ENCODE assay signal across 24 cellular contexts in genomic region chr9:136359774-136360718, GRCh38. TPM values are rescaled to one million over a fixed set of nuclear protein-coding genes. Genes with fewer than 3 reads are reported as not detected.
DNase-seq lines count a peak whose midpoint lies in the region; ATAC-seq and TF ChIP-seq lines count a peak whose summit lies in the region.
"Had no signal": no experiment of that assay in that cellular context is flagged by ENCODE, and none has a peak within 500 bp of the region (broad histone marks: within the 10 kb centered on the region; RNA-seq: fewer than 3 reads in every experiment).

No MANE protein-coding gene starts in this region.

- 92% methylated on average over 37 of the region's 38 CpGs for WGBS in mesenchymal stem cell
- 76% methylated on average over 38 of the region's 38 CpGs for WGBS in urinary bladder

- no peak overlapping the region for H3K23ac ChIP-seq in mesenchymal stem cell (ENCODE audit: low read length in 2 of 2)

- H3K9me3 ChIP-seq in left ventricle myocardium inferior (replicated peaks) (no peaks in the 10 kb centered on the region), mesenchymal stem cell (ENCODE audit: control insufficient read depth, low read length) (no peaks in the 10 kb centered on the region)
- H3K9me3 ChIP-seq in CD4-positive, alpha-beta memory T cell (ENCODE audit: control insufficient read depth in 1 of 2, low read length in 2 of 2) = no peaks in the 10 kb centered on the region
- H3K9me3 ChIP-seq: MG63, right atrium auricular region had no signal

- H3K14ac ChIP-seq in mesenchymal stem cell (ENCODE audit: low read length in 2 of 2) = peak overlapping the region in 1 of 2 experiments; percentile 79

- no peaks in the 10 kb centered on the region for H3K27me3 Mint-ChIP-seq in CD4-positive, alpha-beta memory T cell
- H3K27me3 Mint-ChIP-seq: naive thymus-derived CD4-positive, alpha-beta T cell; T-helper 17 cell had no signal

- CTCF ChIA-PET in CD4-positive, alpha-beta memory T cell (lab: Charles Lee; ENCODE audit: partially characterized antibody) = no interaction called here

- H2BK5ac ChIP-seq in mesenchymal stem cell (ENCODE audit: low read depth, low read length, poor library complexity, severe bottlenecking) = no peak overlapping the region

- H3K4me1 ChIP-seq in left ventricle myocardium inferior (peaks cover 59% of the 10 kb centered on the region), mesenchymal stem cell (ENCODE audit: control insufficient read depth, insufficient read depth, low read depth, low read length) (peaks cover 57% of the 10 kb centered on the region), urinary bladder (ENCODE audit: insufficient read depth) (no peaks in the 10 kb centered on the region)
- H3K4me1 ChIP-seq in CD4-positive, alpha-beta memory T cell (ENCODE audit: insufficient read depth, low read length) = peaks cover 14% of the 10 kb centered on the region

- H3K79me1 ChIP-seq in mesenchymal stem cell (replicated peaks; ENCODE audit: low read length, poor library complexity, severe bottlenecking) = peaks cover 10% of the 10 kb centered on the region

- H2AK5ac ChIP-seq in mesenchymal stem cell (ENCODE audit: low read length, severe bottlenecking) = no peak overlapping the region

- peak overlapping the region; percentile 69 to 72 for H3K18ac ChIP-seq in mesenchymal stem cell (ENCODE audit: low read depth in 1 of 2, low read length in 2 of 2)

- H3K27ac ChIP-seq in left ventricle myocardium inferior (replicated peaks) (peak overlapping the region; percentile 99), mesenchymal stem cell (ENCODE audit: low read length, poor library complexity, severe bottlenecking) (no peak overlapping the region), urinary bladder (ENCODE audit: low read depth) (peak overlapping the region; percentile 2)
- no peak overlapping the region for H3K27ac ChIP-seq in CD4-positive, alpha-beta memory T cell (ENCODE audit: low read depth, low read length)

- POLR2A ChIA-PET in CD4-positive, alpha-beta memory T cell (lab: Charles Lee; ENCODE audit: partially characterized antibody) = no interaction called here

- H3K4me3 ChIP-seq in left ventricle myocardium inferior (no peak overlapping the region), mesenchymal stem cell (ENCODE audit: insufficient read depth in 1 of 2, low read depth in 1 of 2, low read length in 2 of 2) (no peak overlapping the region), urinary bladder (ENCODE audit: low read depth, low read length) (no peak overlapping the region)
- H3K4me3 ChIP-seq in CD4-positive, alpha-beta memory T cell (ENCODE audit: low read length in 2 of 2) = no peak overlapping the region
- H3K4me3 ChIP-seq: MG63, right atrium auricular region had no signal

- H4K8ac ChIP-seq in mesenchymal stem cell (ENCODE audit: low read length) = peak overlapping the region; percentile 84

- H2BK12ac ChIP-seq in mesenchymal stem cell (ENCODE audit: low read length in 2 of 2) = peak overlapping the region in 1 of 2 experiments; percentile 75

- intact Hi-C loops in left ventricle myocardium inferior (cut with micrococcal nuclease) (no loop called here), left ventricle myocardium superior (cut with micrococcal nuclease) (no loop called here)
- intact Hi-C loops in CD4-positive, alpha-beta memory T cell (cut with micrococcal nuclease) = no loop called here

- peak overlapping the region; percentile 20 to 60 for H3K4ac ChIP-seq in mesenchymal stem cell (ENCODE audit: low read depth in 1 of 2, low read length in 2 of 2)

- peaks cover 0 to 9% (median 2%) of the 10 kb centered on the region in 4 donors for H3K4me1 Mint-ChIP-seq in CD4-positive, alpha-beta memory T cell

- no peak for TF ChIP-seq CTCF in left ventricle myocardium inferior (IDR thresholded peaks at IDR 0.05; ENCODE audit: borderline replicate concordance)

- no peak for ATAC-seq in left ventricle myocardium superior
- ATAC-seq: left cardiac atrium; naive thymus-derived CD4-positive, alpha-beta T cell; Panc1; T-helper 17 cell had no signal

- no peak overlapping the region for H2BK15ac ChIP-seq in mesenchymal stem cell (ENCODE audit: low read depth, poor library complexity, severe bottlenecking)

- H3K27ac Mint-ChIP-seq in CD4-positive, alpha-beta memory T cell = no peak overlapping the region
- H3K27ac Mint-ChIP-seq: CD14-positive monocyte, T-helper 17 cell had no signal

- no peak overlapping the region for H3K4me2 ChIP-seq in mesenchymal stem cell (ENCODE audit: low read length, poor library complexity, severe bottlenecking)

- H2BK120ac ChIP-seq in mesenchymal stem cell (ENCODE audit: low read depth, low read length) = peak overlapping the region; percentile 42

- H3K36me3 ChIP-seq in left ventricle myocardium inferior = peaks cover 22% of the 10 kb centered on the region
- peaks cover 21 to 77% of the 10 kb centered on the region in 2 experiments for H3K36me3 ChIP-seq in mesenchymal stem cell (ENCODE audit: control insufficient read depth in 1 of 2, insufficient read depth in 2 of 2, low read depth in 1 of 2, low read length in 2 of 2)
- no peaks in the 10 kb centered on the region for H3K36me3 ChIP-seq in urinary bladder (ENCODE audit: insufficient read depth)
- H3K36me3 ChIP-seq in CD4-positive, alpha-beta memory T cell (ENCODE audit: insufficient read depth, low read length) = no peaks in the 10 kb centered on the region

- H3K27me3 ChIP-seq in left ventricle myocardium inferior (ENCODE audit: low read depth) = no peaks in the 10 kb centered on the region
- no peaks in the 10 kb centered on the region for H3K27me3 ChIP-seq in mesenchymal stem cell (ENCODE audit: control insufficient read depth in 1 of 2, insufficient read depth in 1 of 2, low read length in 2 of 2)
- no peaks in the 10 kb centered on the region for H3K27me3 ChIP-seq in CD4-positive, alpha-beta memory T cell (ENCODE audit: insufficient read depth, low read length)
- H3K27me3 ChIP-seq: MG63, right atrium auricular region had no signal

- peak overlapping the region; percentile 84 for H4K91ac ChIP-seq in mesenchymal stem cell (ENCODE audit: low read length)

- no peaks in the 10 kb centered on the region for H3K9me3 Mint-ChIP-seq in CD4-positive, alpha-beta memory T cell
- H3K9me3 Mint-ChIP-seq: naive thymus-derived CD4-positive, alpha-beta T cell had no signal

- DNase-seq in left ventricle myocardium inferior = no peak
- no peak for DNase-seq in left ventricle myocardium superior
- no peak for DNase-seq in mesenchymal stem cell
- DNase-seq in CD4-positive, alpha-beta memory T cell = no peak
- DNase-seq in GM03348 (ENCODE audit: low spot score) = no peak
- DNase-seq: ACHN; activated CD4-positive, alpha-beta T cell treated with anti-CD3 and anti-CD28 coated beads for 48 hours; activated naive CD4-positive, alpha-beta T cell treated with Interleukin-2 at 50 U/mL for 16 hours; activated T-cell treated with anti-CD3 and anti-CD28 coated beads, Interleukin-2, amount 50 U/mL, for 48 hours; caudate nucleus; dermis blood vessel endothelial cell; left cardiac atrium; MG63; naive thymus-derived CD4-positive, alpha-beta T cell; NCI-H1417 treated with DMSO at 0.1 percent for 48 hours; NCI-H510A; NK-92 treated with Interleukin-12 subunit alpha and Interleukin-12 subunit beta, amount 100 ng/mL, for 24 hours; stimulated activated CD4-positive, alpha-beta T cell treated with anti-CD3 and anti-CD28 coated beads, Interleukin-15, amount 100 ng/mL, for 24 hours; stimulated activated CD8-positive, alpha-beta memory T cell treated with anti-CD3 and anti-CD28 coated beads, Interleukin-4, amount 100 ng/mL, for 48 hours; T-helper 17 cell had no signal

- no peak overlapping the region for H2AFZ ChIP-seq in mesenchymal stem cell (ENCODE audit: low read depth, low read length)

- peaks cover 0 to 16% of the 10 kb centered on the region in 2 donors for H3K36me3 Mint-ChIP-seq in CD4-positive, alpha-beta memory T cell
- H3K36me3 Mint-ChIP-seq: CD14-positive monocyte; naive thymus-derived CD4-positive, alpha-beta T cell had no signal

- H3K9ac ChIP-seq in mesenchymal stem cell (ENCODE audit: low read length) = no peak overlapping the region

- H3K4me3 Mint-ChIP-seq in CD4-positive, alpha-beta memory T cell = no peak overlapping the region
- H3K4me3 Mint-ChIP-seq: CD14-positive monocyte had no signal

RNA-seq across cellular contexts. Expression of gene DNLZ, which starts 3.5 kb away (rescaled TPM):
- 37.6 TPM for total RNA-seq in left ventricle myocardium inferior
- 40.2 TPM for total RNA-seq in left ventricle myocardium superior
- polyA plus RNA-seq in mesenchymal stem cell (2013, experiment 1 of 2) = 15.5 TPM
- 16.8 TPM for polyA plus RNA-seq in mesenchymal stem cell (2013, experiment 2 of 2)
- 4.2 TPM for total RNA-seq in urinary bladder
- 14.9 TPM for polyA plus RNA-seq in urinary bladder
- 10 to 100 TPM; 26.0 to 32.3 TPM for total RNA-seq in CD4-positive, alpha-beta memory T cell
- 10 to 100 TPM; 71.3 to 86.1 TPM for polyA plus RNA-seq in CD4-positive, alpha-beta memory T cell

RNA-seq across cellular contexts. Expression of gene CARD9, which starts 13.4 kb away (rescaled TPM):
- total RNA-seq in left ventricle myocardium inferior (1.2 TPM), left ventricle myocardium superior (0.79 TPM), urinary bladder (3.2 TPM)
- 0.37 TPM for polyA plus RNA-seq in mesenchymal stem cell (2013, experiment 1 of 2)
- 0.51 TPM for polyA plus RNA-seq in mesenchymal stem cell (2013, experiment 2 of 2)
- 2.9 TPM for polyA plus RNA-seq in urinary bladder
- 1 to 10 TPM in 1 of 2 experiments, under 1 TPM in 1; 0.70 to 1.2 TPM for total RNA-seq in CD4-positive, alpha-beta memory T cell
- under 1 TPM in 1 of 2 donors, not detected in 1; 0.41 TPM for polyA plus RNA-seq in CD4-positive, alpha-beta memory T cell

RNA-seq across cellular contexts. Expression of gene GPSM1, which starts 32.7 kb away (rescaled TPM):
- total RNA-seq in left ventricle myocardium inferior (69.0 TPM), left ventricle myocardium superior (61.7 TPM), urinary bladder (22.3 TPM)
- 37.1 TPM for polyA plus RNA-seq in mesenchymal stem cell (2013, experiment 1 of 2)
- polyA plus RNA-seq in mesenchymal stem cell (2013, experiment 2 of 2) = 35.2 TPM
- polyA plus RNA-seq in urinary bladder = 13.5 TPM
- 1 to 10 TPM; 7.6 to 8.1 TPM for total RNA-seq in CD4-positive, alpha-beta memory T cell
- polyA plus RNA-seq in CD4-positive, alpha-beta memory T cell = 1 to 10 TPM in 1 of 2 donors, under 1 TPM in 1; 0.78 to 1.6 TPM

RNA-seq across cellular contexts. Expression of gene SNAPC4, which starts 39.9 kb away (rescaled TPM):
- total RNA-seq in left ventricle myocardium inferior (5.2 TPM), left ventricle myocardium superior (4.4 TPM), urinary bladder (4.4 TPM)
- 6.1 TPM for polyA plus RNA-seq in mesenchymal stem cell (2013, experiment 1 of 2)
- 5.4 TPM for polyA plus RNA-seq in mesenchymal stem cell (2013, experiment 2 of 2)
- polyA plus RNA-seq in urinary bladder = 7.3 TPM
- total RNA-seq in CD4-positive, alpha-beta memory T cell = 10 to 100 TPM; 13.1 to 15.4 TPM
- polyA plus RNA-seq in CD4-positive, alpha-beta memory T cell = 1 to 10 TPM in 1 of 2 donors, under 1 TPM in 1; 0.35 to 2.1 TPM

RNA-seq across cellular contexts. Expression of gene ENTR1, which starts 50.4 kb away (rescaled TPM):
- total RNA-seq in left ventricle myocardium inferior = 20.1 TPM
- total RNA-seq in left ventricle myocardium superior = 23.3 TPM
- polyA plus RNA-seq in mesenchymal stem cell (2013, experiment 1 of 2) = 40.7 TPM
- 41.1 TPM for polyA plus RNA-seq in mesenchymal stem cell (2013, experiment 2 of 2)
- total RNA-seq in urinary bladder = 20.4 TPM
- 37.5 TPM for polyA plus RNA-seq in urinary bladder
- total RNA-seq in CD4-positive, alpha-beta memory T cell = 10 to 100 TPM; 82.9 to 85.9 TPM
- polyA plus RNA-seq in CD4-positive, alpha-beta memory T cell = 10 to 100 TPM in 1 of 2 donors, 1 to 10 TPM in 1; 8.3 to 12.7 TPM

Comparison
In these comparisons a context has a peak if more than half of its experiments do, and no peak if none do; other contexts are left out.
1. H3K27ac ChIP-seq: peak in left ventricle myocardium inferior (single experiment) and urinary bladder (single experiment); none in mesenchymal stem cell (single experiment) and CD4-positive, alpha-beta memory T cell (single experiment).